Comparison of ENCODE assay signal across 25 cellular contexts in genomic region chr3:59606638-59607262, GRCh38.
A peak's percentile ranks its signal among the peaks of the same experiment; 100 is the strongest.
DNase-seq lines count a peak whose midpoint lies in the region; ATAC-seq and TF ChIP-seq lines count a peak whose summit lies in the region.
"Had no signal": no experiment of that assay in that cellular context is flagged by ENCODE, and none has a peak within 500 bp of the region (broad histone marks: within the 10 kb centered on the region; RNA-seq: fewer than 3 reads in every experiment).

No MANE protein-coding gene starts in this region.

- intact Hi-C loops in Right ventricle myocardium inferior (cut with DNase I) (loop anchor here (2.0 to 10.0 kb wide), 2 partner anchors 32 to 248 kb away; no protein-coding TSS in a partner anchor), cardiac septum (cut with DNase I) (no loop called here), Right ventricle myocardium superior (cut with DNase I) (no loop called here), left lung (cut with DNase I) (no loop called here), MCF 10A (cut with micrococcal nuclease) (no loop called here)

- TF ChIP-seq CTCF in left lung (IDR thresholded peaks at IDR 0.05) (no peak), WTC11 (IDR thresholded peaks at IDR 0.05) (no peak), MCF 10A (IDR thresholded peaks at IDR 0.05; ENCODE audit: unreplicated experiment) (no peak)

- no peaks in the 10 kb centered on the region for H3K9me3 ChIP-seq in left lung
- H3K9me3 ChIP-seq: BLaER1, prostate gland, SJSA1 had no signal

- POLR2A ChIA-PET in WTC11 (lab: Charles Lee) (no interaction called here), MCF 10A (lab: Yijun Ruan, JAX) (no interaction called here)

- H3K4me3 Mint-ChIP-seq in WTC11 (no peak overlapping the region), MCF 10A (ENCODE audit: unreplicated experiment) (no peak overlapping the region)
- H3K4me3 Mint-ChIP-seq: activated CD4-positive, alpha-beta memory T cell treated with anti-CD3 and anti-CD28 coated beads for 36 hours; activated naive CD4-positive, alpha-beta T cell treated with anti-CD3 and anti-CD28 coated beads for 36 hours; activated T-helper 1 cell treated with anti-CD3 and anti-CD28 coated beads, Interleukin-12 subunit alpha, Interleukin-12 subunit beta, Interleukin-2, Interleukin-4 antibody, amounts not matched to agents 30 ng/mL and 10 ng/mL and 1 ng/mL, durations not matched to agents 14 hours and 24 hours and 36 hours; H9; memory B cell; stimulated activated naive CD8-positive, alpha-beta T cell treated with anti-CD3 and anti-CD28 coated beads, Interleukin-15, Interleukin-2, amounts not matched to agents 100 ng/mL and 50 ng/mL, for 24 hours had no signal

- H3K27ac Mint-ChIP-seq in WTC11 (no peak overlapping the region), MCF 10A (ENCODE audit: low read depth, unreplicated experiment) (no peak overlapping the region)
- H3K27ac Mint-ChIP-seq: activated CD4-positive, alpha-beta memory T cell treated with anti-CD3 and anti-CD28 coated beads for 36 hours; activated naive CD4-positive, alpha-beta T cell treated with anti-CD3 and anti-CD28 coated beads for 36 hours; activated T-helper 1 cell treated with anti-CD3 and anti-CD28 coated beads, Interleukin-12 subunit alpha, Interleukin-12 subunit beta, Interleukin-2, Interleukin-4 antibody, amounts not matched to agents 30 ng/mL and 10 ng/mL and 1 ng/mL, durations not matched to agents 14 hours and 24 hours and 36 hours; H9; memory B cell; stimulated activated naive CD8-positive, alpha-beta T cell treated with anti-CD3 and anti-CD28 coated beads, Interleukin-15, Interleukin-2, amounts not matched to agents 100 ng/mL and 50 ng/mL, for 24 hours had no signal

- no peaks in the 10 kb centered on the region for H3K4me1 ChIP-seq in left lung
- H3K4me1 ChIP-seq: BLaER1, prostate gland, SJSA1 had no signal

- CTCF ChIA-PET in WTC11 (lab: Charles Lee) (interaction anchor here (2.5 to 2.9 kb wide), 2 partner anchors 11 to 251 kb away, joined by 6 to 28 read pairs; no protein-coding TSS in a partner anchor), MCF 10A (lab: Yijun Ruan, JAX) (interaction anchor here (0.6 to 1.7 kb wide), 4 partner anchors 32 to 395 kb away, joined by 3 to 4 read pairs (median 3); no protein-coding TSS in a partner anchor)

- DNase-seq in Right ventricle myocardium inferior (ENCODE audit: missing footprints), result no peak
- DNase-seq in cardiac septum (ENCODE audit: low spot score), result no peak
- DNase-seq in Right ventricle myocardium superior, result no peak
- DNase-seq in left lung, result no peak
- DNase-seq in WTC11 (ENCODE audit: low spot score), result no peak
- DNase-seq in superior temporal gyrus (ENCODE audit: extremely low spot score), result no peak
- DNase-seq in A172 (ENCODE audit: low spot score), result no peak
- DNase-seq in MCF 10A (ENCODE audit: unreplicated experiment), result no peak
- DNase-seq: activated CD4-positive, alpha-beta memory T cell treated with anti-CD3 and anti-CD28 coated beads for 36 hours; activated CD8-positive, alpha-beta memory T cell treated with anti-CD3 and anti-CD28 coated beads, Interleukin-2, amount 50 U/mL, for 4 hours; activated naive CD4-positive, alpha-beta T cell treated with anti-CD3 and anti-CD28 coated beads for 36 hours; amniotic stem cell; glutamatergic neuron; H9; NCI-H1436; NCI-H2107; small intestine had no signal

- H3K27me3 ChIP-seq in left lung, result no peaks in the 10 kb centered on the region
- H3K27me3 ChIP-seq: BLaER1, SJSA1 had no signal

- H3K27me3 Mint-ChIP-seq in WTC11 (ENCODE audit: low read depth) (no peaks in the 10 kb centered on the region), MCF 10A (ENCODE audit: insufficient read depth, unreplicated experiment) (no peaks in the 10 kb centered on the region)
- H3K27me3 Mint-ChIP-seq: activated CD4-positive, alpha-beta memory T cell treated with anti-CD3 and anti-CD28 coated beads for 36 hours; stimulated activated naive CD8-positive, alpha-beta T cell treated with anti-CD3 and anti-CD28 coated beads, Interleukin-15, Interleukin-2, amounts not matched to agents 100 ng/mL and 50 ng/mL, for 24 hours had no signal

- no peaks in the 10 kb centered on the region for H3K36me3 ChIP-seq in left lung
- H3K36me3 ChIP-seq: BLaER1, prostate gland, SJSA1 had no signal

- peak; percentile 65 for ATAC-seq in Right ventricle myocardium inferior
- peak; percentile 71 for ATAC-seq in Right ventricle myocardium superior (ENCODE audit: poor library complexity)
- ATAC-seq in left lung, result peak; percentile 63
- no peak for ATAC-seq in WTC11
- ATAC-seq: activated CD4-positive, CD25-positive, alpha-beta regulatory T cell treated with anti-CD3 and anti-CD28 coated beads, Interleukin-2, amount 50 U/mL, for 24 hours; K562 had no signal

- H3K9me3 Mint-ChIP-seq in WTC11, result peaks cover 12% of the 10 kb centered on the region; the same call in 1 of the 2 replicates
- H3K9me3 Mint-ChIP-seq in MCF 10A (ENCODE audit: unreplicated experiment), result no peaks in the 10 kb centered on the region
- H3K9me3 Mint-ChIP-seq: activated CD4-positive, alpha-beta memory T cell treated with anti-CD3 and anti-CD28 coated beads for 36 hours; activated naive CD4-positive, alpha-beta T cell treated with anti-CD3 and anti-CD28 coated beads for 36 hours; activated T-helper 1 cell treated with anti-CD3 and anti-CD28 coated beads, Interleukin-12 subunit alpha, Interleukin-12 subunit beta, Interleukin-2, Interleukin-4 antibody, amounts not matched to agents 30 ng/mL and 10 ng/mL and 1 ng/mL, durations not matched to agents 14 hours and 24 hours and 36 hours; memory B cell; stimulated activated naive CD8-positive, alpha-beta T cell treated with anti-CD3 and anti-CD28 coated beads, Interleukin-15, Interleukin-2, amounts not matched to agents 100 ng/mL and 50 ng/mL, for 24 hours had no signal

- no peak overlapping the region for H3K27ac ChIP-seq in left lung
- H3K27ac ChIP-seq: BLaER1, SJSA1 had no signal

- no TSS peak for BruUV-seq in MCF 10A (replicated peaks; lab: Mats Ljungman, UMichigan)

- H3K4me3 ChIP-seq in left lung, result no peak overlapping the region
- H3K4me3 ChIP-seq: BLaER1, K562, prostate gland, SJSA1 had no signal

- 0 out of 2 replicates have a peak, but pooled peaks cover 3% of the 10 kb centered on the region for H3K4me1 Mint-ChIP-seq in WTC11
- peaks cover 5% of the 10 kb centered on the region for H3K4me1 Mint-ChIP-seq in MCF 10A (ENCODE audit: insufficient read depth, unreplicated experiment)
- H3K4me1 Mint-ChIP-seq: memory B cell had no signal

- no peaks in the 10 kb centered on the region for H3K36me3 Mint-ChIP-seq in WTC11
- no peaks in the 10 kb centered on the region for H3K36me3 Mint-ChIP-seq in MCF 10A (ENCODE audit: insufficient read depth, unreplicated experiment)
- H3K36me3 Mint-ChIP-seq: activated CD4-positive, alpha-beta memory T cell treated with anti-CD3 and anti-CD28 coated beads for 36 hours had no signal

TF ChIP-seq in WTC11, 78 proteins besides CTCF, POLR2A, EP300 and RAD21:
- TF ChIP-seq NFYB (CRISPR knock-in tag; conservative IDR thresholded peaks at IDR 0.05; ENCODE audit: low read depth), result no peak
- no peak for TF ChIP-seq MXD4 (CRISPR knock-in tag; IDR thresholded peaks at IDR 0.05; ENCODE audit: borderline replicate concordance)
- TF ChIP-seq E2F5 (CRISPR knock-in tag; IDR thresholded peaks at IDR 0.05), result no peak
- no peak for TF ChIP-seq ZMAT4 (CRISPR knock-in tag; IDR thresholded peaks at IDR 0.05)
- no peak for TF ChIP-seq ZNF263 (CRISPR knock-in tag; IDR thresholded peaks at IDR 0.05; ENCODE audit: low read depth)
- no peak for TF ChIP-seq TEAD4 (CRISPR knock-in tag; IDR thresholded peaks at IDR 0.05)
- TF ChIP-seq, protein P1, sequence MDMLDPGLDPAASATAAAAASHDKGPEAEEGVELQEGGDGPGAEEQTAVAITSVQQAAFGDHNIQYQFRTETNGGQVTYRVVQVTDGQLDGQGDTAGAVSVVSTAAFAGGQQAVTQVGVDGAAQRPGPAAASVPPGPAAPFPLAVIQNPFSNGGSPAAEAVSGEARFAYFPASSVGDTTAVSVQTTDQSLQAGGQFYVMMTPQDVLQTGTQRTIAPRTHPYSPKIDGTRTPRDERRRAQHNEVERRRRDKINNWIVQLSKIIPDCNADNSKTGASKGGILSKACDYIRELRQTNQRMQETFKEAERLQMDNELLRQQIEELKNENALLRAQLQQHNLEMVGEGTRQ (CRISPR knock-in tag; IDR thresholded peaks at IDR 0.05), result no peak
- no peak for TF ChIP-seq ZNF317 (CRISPR knock-in tag; IDR thresholded peaks at IDR 0.05; ENCODE audit: borderline replicate concordance, low read depth)
- no peak for TF ChIP-seq ESRRA (CRISPR knock-in tag; IDR thresholded peaks at IDR 0.05; ENCODE audit: borderline replicate concordance)
- TF ChIP-seq FOXP1 (CRISPR knock-in tag; IDR thresholded peaks at IDR 0.05; ENCODE audit: borderline replicate concordance), result no peak
- TF ChIP-seq ZNF512 (CRISPR knock-in tag; IDR thresholded peaks at IDR 0.05; ENCODE audit: borderline replicate concordance), result no peak
- TF ChIP-seq OVOL2 (CRISPR knock-in tag; IDR thresholded peaks at IDR 0.05; ENCODE audit: borderline replicate concordance), result no peak
- no peak for TF ChIP-seq KAT7 (CRISPR knock-in tag; IDR thresholded peaks at IDR 0.05; ENCODE audit: borderline replicate concordance)
TF ChIP-seq in WTC11: peak in this region for 0.
